Comparison of ENCODE assay signal across 8 cellular contexts in genomic region chr1:91404151-91405012, GRCh38. TPM values are rescaled to one million over a fixed set of nuclear protein-coding genes. Genes with fewer than 3 reads are reported as not detected.
DNase-seq lines count a peak whose midpoint lies in the region; ATAC-seq and TF ChIP-seq lines count a peak whose summit lies in the region.

TSS of gene HFM1 (minus strand) at chr1:91404837. CDS start at chr1:91401082, 3,755 bp downstream.

- no peaks in the 10 kb centered on the region for H3K9me3 ChIP-seq in mucosa of descending colon

- ATAC-seq in GM18870 (IDR thresholded peaks at IDR 0.05; ENCODE audit: unreplicated experiment): peak; percentile 87
- peak; percentile 95 for ATAC-seq in HG03103 (IDR thresholded peaks at IDR 0.05; ENCODE audit: low read depth, unreplicated experiment)
- peak; percentile 93 for ATAC-seq in mucosa of descending colon

- H3K4me3 ChIP-seq in epithelial cell of proximal tubule (ENCODE audit: low read depth, low read length) (peak within 1 kb of the TSS; percentile 68), mucosa of descending colon (no peak within 1 kb of the TSS)

- DNase-seq in Ammon's horn (ENCODE audit: low spot score): peak; percentile 82
- peak; percentile 77 for DNase-seq in NCI-H226
- DNase-seq in activated CD8-positive, alpha-beta memory T cell treated with anti-CD3 and anti-CD28 coated beads for 48 hours (ENCODE audit: low read depth in 2 of 3, low spot score in 2 of 3): peak; percentile 38 to 59 (median 44)
- DNase-seq in epithelial cell of proximal tubule (ENCODE audit: low read depth): no peak
- peak; percentile 56 to 72 (median 63) for DNase-seq in mucosa of descending colon
- peak; percentile 10 to 51 for DNase-seq in stimulated activated CD8-positive, alpha-beta memory T cell treated with anti-CD3 and anti-CD28 coated beads, Interleukin-4, amount 100 ng/mL, for 4 hours (ENCODE audit: low read depth in 2 of 2, low spot score in 1 of 2)

- no peaks in the 10 kb centered on the region for H3K4me1 ChIP-seq in mucosa of descending colon (ENCODE audit: low read depth)

- intact Hi-C loops in mucosa of descending colon (cut with DNase I, micrococcal nuclease): loop anchor here in 1 of 2 donors (10.0 kb wide), 1 partner anchor 120 kb away; no protein-coding TSS in a partner anchor

- H3K36me3 ChIP-seq in mucosa of descending colon (ENCODE audit: low read depth): no peaks in the 10 kb centered on the region

- TF ChIP-seq CTCF in epithelial cell of proximal tubule (conservative IDR thresholded peaks at IDR 0.05; ENCODE audit: low read depth, low read length) (no peak), mucosa of descending colon (IDR thresholded peaks at IDR 0.05) (no peak)

RNA-seq across cellular contexts. Expression of gene HFM1, which starts in this region (rescaled TPM):
- total RNA-seq in epithelial cell of proximal tubule (0.17 and 0.94 TPM in 2 replicates), mucosa of descending colon (1 to 10 TPM in 1 of 3 donors, under 1 TPM in 2; 0.12 to 1.2 (median 0.22) TPM)
